Comparison of ENCODE assay signal across 21 cellular contexts in the genomic region with DNA sequence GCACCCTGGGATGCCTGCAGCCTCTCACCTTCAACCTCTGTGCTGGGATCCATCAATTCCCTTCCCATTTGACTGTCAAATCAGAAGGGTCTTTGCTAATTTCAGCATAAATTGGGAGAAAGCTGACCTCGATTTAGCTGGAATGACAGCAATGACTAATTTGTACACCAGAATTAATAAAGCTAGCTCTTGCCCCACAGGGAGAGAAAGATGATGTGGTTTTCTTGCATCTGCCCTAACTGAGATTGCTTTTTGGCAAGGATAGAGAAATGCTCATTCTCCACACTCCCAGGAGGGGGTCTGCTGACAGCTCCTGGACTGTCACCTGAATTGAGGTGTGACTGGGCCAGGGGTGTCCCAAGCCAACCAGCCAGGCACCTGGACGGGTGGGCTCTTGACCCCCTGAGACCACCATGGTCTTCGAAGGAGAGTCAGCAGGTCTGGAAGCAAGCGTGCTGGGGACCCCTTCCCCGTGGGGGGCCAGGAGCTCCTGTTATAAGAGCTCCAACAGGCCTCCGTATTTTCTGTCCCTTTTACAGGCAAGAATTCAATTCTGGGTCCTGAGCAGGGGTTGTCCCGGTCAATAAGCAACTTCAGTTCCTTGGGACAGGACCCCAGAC.
"Had no signal": no experiment of that assay in that cellular context is flagged by ENCODE, and none has a peak within 500 bp of the region (broad histone marks: within the 10 kb centered on the region; RNA-seq: fewer than 3 reads in every experiment).

No MANE protein-coding gene starts in this region.

- H3K4me1 ChIP-seq: breast epithelium, gastrocnemius medialis, SJCRH30 had no signal

- H3K27ac Mint-ChIP-seq: activated CD8-positive, alpha-beta memory T cell treated with anti-CD3 and anti-CD28 coated beads, Interleukin-2, amount 10 ng/mL, durations not matched to agents 7 days and 5 days had no signal

- H3K36me3 Mint-ChIP-seq: activated CD8-positive, alpha-beta memory T cell treated with anti-CD3 and anti-CD28 coated beads, Interleukin-2, amount 10 ng/mL, durations not matched to agents 7 days and 5 days; activated naive CD8-positive, alpha-beta T cell; immature natural killer cell; natural killer cell treated with Interleukin-12 subunit alpha and Interleukin-12 subunit beta and Interleukin-15 and Interleukin-18, amount 100 ng/mL, for 72 hours had no signal

- H3K27ac ChIP-seq: breast epithelium, gastrocnemius medialis, heart left ventricle, SJCRH30, suprapubic skin had no signal

- H3K4me3 ChIP-seq: breast epithelium, gastrocnemius medialis, heart left ventricle, SJCRH30, suprapubic skin had no signal

- H3K4me3 Mint-ChIP-seq: dendritic cell treated with granulocyte-macrophage colony-stimulating factor and Interleukin-4, amounts not matched to agents 40 ng/mL and 50 ng/mL, for 4 days had no signal

- DNase-seq: activated CD4-positive, CD25-positive, alpha-beta regulatory T cell; activated CD8-positive, alpha-beta memory T cell treated with anti-CD3 and anti-CD28 coated beads, Interleukin-2, amount 10 ng/mL, durations not matched to agents 7 days and 5 days; aorta; cerebellar nuclear complex; effector memory CD4-positive, alpha-beta T cell; gastrocnemius medialis; heart left ventricle; retina; SJCRH30; stimulated activated CD4-positive, alpha-beta T cell treated with anti-CD3 and anti-CD28 coated beads, Interleukin-15, amount 100 ng/mL, for 24 hours; stimulated activated naive CD4-positive, alpha-beta T cell treated with Interleukin-2 at 50 U/mL for 16 hours; SW 1271; trophoblast cell had no signal

- ATAC-seq: gastrocnemius medialis, heart left ventricle had no signal

- H3K9me3 Mint-ChIP-seq: activated T-helper 1 cell treated with anti-CD3 and anti-CD28 coated beads, Interleukin-12 subunit alpha, Interleukin-12 subunit beta, Interleukin-2, Interleukin-4 antibody, amounts not matched to agents 30 ng/mL and 10 ng/mL and 1 ng/mL, durations not matched to agents 14 hours and 24 hours and 36 hours; dendritic cell treated with granulocyte-macrophage colony-stimulating factor and Interleukin-4, amounts not matched to agents 40 ng/mL and 50 ng/mL, for 4 days; immature natural killer cell; natural killer cell treated with Interleukin-12 subunit alpha and Interleukin-12 subunit beta and Interleukin-15 and Interleukin-18, amount 100 ng/mL, for 72 hours; T-helper 2 cell treated with Interferon-gamma antibody and Interleukin-4, amounts not matched to agents 5 μg/mL and 100 μg/mL, for 36 hours had no signal

- H3K36me3 ChIP-seq: breast epithelium, gastrocnemius medialis, heart left ventricle, SJCRH30, suprapubic skin had no signal

- H3K27me3 Mint-ChIP-seq: activated naive CD8-positive, alpha-beta T cell; natural killer cell treated with Interleukin-12 subunit alpha and Interleukin-12 subunit beta and Interleukin-15 and Interleukin-18, amount 100 ng/mL, for 72 hours had no signal

- H3K9me3 ChIP-seq: breast epithelium, gastrocnemius medialis, heart left ventricle, SJCRH30, suprapubic skin had no signal

- H3K27me3 ChIP-seq: breast epithelium, gastrocnemius medialis, heart left ventricle, suprapubic skin had no signal
